Comparison of ENCODE assay signal across 20 cellular contexts in the genomic region with DNA sequence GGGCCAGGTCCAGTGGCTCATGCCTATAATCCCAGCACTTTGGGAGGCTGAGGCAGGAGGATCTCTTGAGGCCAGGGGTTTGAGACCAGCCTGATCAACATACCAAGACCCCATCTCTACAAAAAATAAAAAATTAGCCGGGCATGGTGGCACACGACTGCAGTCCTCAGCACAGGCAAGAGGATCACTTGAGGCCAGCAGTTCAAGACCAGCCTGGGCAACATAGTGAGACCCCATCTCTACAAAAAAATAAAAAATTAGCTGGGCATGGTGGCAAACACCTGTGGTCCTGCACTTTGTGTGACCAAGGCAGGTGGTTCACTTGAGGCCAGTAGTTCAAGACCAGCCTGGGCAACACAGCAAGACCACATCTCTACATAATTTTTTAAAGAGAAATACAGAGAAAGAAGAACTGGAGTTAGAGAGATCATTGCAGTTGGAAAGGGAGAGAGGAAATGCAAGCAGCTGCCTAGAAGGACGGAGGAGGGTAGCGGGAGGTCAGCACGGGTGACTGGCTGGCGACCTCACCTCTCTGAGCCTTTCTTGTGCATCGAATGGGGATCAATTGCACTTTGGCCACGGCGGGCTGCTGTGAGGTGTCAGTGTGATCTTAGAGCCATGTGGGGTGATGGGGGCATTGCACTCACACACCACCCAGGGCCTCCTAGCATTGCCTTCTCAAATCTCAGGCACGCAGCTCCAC. TPM values are rescaled to one million over a fixed set of nuclear protein-coding genes. Genes with fewer than 3 reads are reported as not detected.
DNase-seq lines count a peak whose midpoint lies in the region; ATAC-seq and TF ChIP-seq lines count a peak whose summit lies in the region.
"Had no signal": no experiment of that assay in that cellular context is flagged by ENCODE, and none has a peak within 500 bp of the region (broad histone marks: within the 10 kb centered on the region; RNA-seq: fewer than 3 reads in every experiment).

No MANE protein-coding gene starts in this region.

- peaks cover 4% of the 10 kb centered on the region for H3K36me3 Mint-ChIP-seq in progenitor cell of endocrine pancreas (ENCODE audit: insufficient read depth)
- no peaks in the 10 kb centered on the region for H3K36me3 Mint-ChIP-seq in type B pancreatic cell
- H3K36me3 Mint-ChIP-seq: CD4-positive, CD25-positive, alpha-beta regulatory T cell had no signal

- H3K4me1 Mint-ChIP-seq in progenitor cell of endocrine pancreas (ENCODE audit: low read depth) = peaks cover 11% of the 10 kb centered on the region
- no peaks in the 10 kb centered on the region for H3K4me1 Mint-ChIP-seq in type B pancreatic cell (ENCODE audit: unreplicated experiment)
- H3K4me1 Mint-ChIP-seq: B cell; CD4-positive, CD25-positive, alpha-beta regulatory T cell had no signal

- H3K4me3 Mint-ChIP-seq in progenitor cell of endocrine pancreas (ENCODE audit: low read depth) (no peak overlapping the region), type B pancreatic cell (no peak overlapping the region)
- H3K4me3 Mint-ChIP-seq: B cell; CD4-positive, CD25-positive, alpha-beta regulatory T cell had no signal

- H3K27ac Mint-ChIP-seq in progenitor cell of endocrine pancreas (peak overlapping the region; percentile 45), type B pancreatic cell (no peak overlapping the region)
- H3K27ac Mint-ChIP-seq: B cell; CD4-positive, CD25-positive, alpha-beta regulatory T cell had no signal

- H3K27ac ChIP-seq in HEK293 (ENCODE audit: extremely low read depth, low read depth, low read length) (no peak overlapping the region), coronary artery (peak overlapping the region; percentile 84 to 93)
- H3K27ac ChIP-seq: SK-N-MC had no signal

- H3K4me1 ChIP-seq in HEK293 (ENCODE audit: control insufficient read depth, insufficient read depth, low read length) = peaks cover 9% of the 10 kb centered on the region
- H3K4me1 ChIP-seq: HAP-1 had no signal

- no peaks in the 10 kb centered on the region for H3K36me3 ChIP-seq in HEK293 (ENCODE audit: control insufficient read depth in 2 of 2, insufficient read depth in 1 of 2, low read length in 2 of 2)
- H3K36me3 ChIP-seq: HAP-1 had no signal

- CTCF ChIA-PET in HEK293 (lab: Yijun Ruan, JAX) = interaction anchor here (0.6 to 1.9 kb wide), 4 partner anchors 15 to 99 kb away, joined by 3 to 6 read pairs (median 4); partner anchors contain the start of gene BCAM

- H3K9me3 ChIP-seq in HEK293 (ENCODE audit: control insufficient read depth, insufficient read depth, low read depth, low read length) = no peaks in the 10 kb centered on the region
- H3K9me3 ChIP-seq: HAP-1 had no signal

- POLR2A ChIA-PET in HEK293 (lab: Yijun Ruan, JAX) = interaction anchor here (0.8 kb wide), 1 partner anchor 14 kb away, joined by 4 read pairs; the partner anchor contains the start of gene BCAM

- peak; percentile 5 for DNase-seq in GM10266 (ENCODE audit: extremely low spot score)
- no peak for DNase-seq in coronary artery (ENCODE audit: low spot score)
- no peak for DNase-seq in progenitor cell of endocrine pancreas (ENCODE audit: low spot score, unreplicated experiment)
- no peak for DNase-seq in type B pancreatic cell (ENCODE audit: extremely low spot score, unreplicated experiment)
- DNase-seq in NCI-H146 treated with DMSO at 0.1 percent for 48 hours (lab: John Stamatoyannopoulos, UW; ENCODE audit: unreplicated experiment) = no peak
- DNase-seq: CD4-positive, CD25-positive, alpha-beta regulatory T cell; COR-L47; KG1; NCI-H1436; NCI-H2029 treated with DMSO at 0.1 percent for 48 hours; NCI-H2171 treated with DMSO at 0.1 percent for 48 hours; NCI-H446; NCI-H526 treated with DMSO at 0.1 percent for 48 hours; SHP77 had no signal

- no peak overlapping the region for H3K4me3 ChIP-seq in HEK293 (ENCODE audit: low read depth, low read length)
- H3K4me3 ChIP-seq in coronary artery = no peak overlapping the region
- H3K4me3 ChIP-seq: HAP-1, SK-N-MC had no signal

- H3K27me3 Mint-ChIP-seq in progenitor cell of endocrine pancreas (peaks cover 10% of the 10 kb centered on the region), type B pancreatic cell (peaks cover 16% of the 10 kb centered on the region)

- TF ChIP-seq CTCF in GM10266 (IDR thresholded peaks at IDR 0.05; ENCODE audit: control insufficient read depth, insufficient read depth, low read depth, missing control alignments) = no peak
- TF ChIP-seq CTCF in HEK293 (tag by site-specific recombination; IDR thresholded peaks at IDR 0.05) = no peak
- TF ChIP-seq CTCF in coronary artery (IDR thresholded peaks at IDR 0.05) = no peak
- no peak for TF ChIP-seq CTCF in progenitor cell of endocrine pancreas (IDR thresholded peaks at IDR 0.05; ENCODE audit: unreplicated experiment)
- no peak for TF ChIP-seq CTCF in type B pancreatic cell (conservative IDR thresholded peaks at IDR 0.05)

- ATAC-seq in HG02852 (IDR thresholded peaks at IDR 0.05; ENCODE audit: unreplicated experiment) = no peak
- ATAC-seq: Panc1 had no signal

- H3K9me3 Mint-ChIP-seq in progenitor cell of endocrine pancreas (ENCODE audit: low read depth) (no peaks in the 10 kb centered on the region), type B pancreatic cell (no peaks in the 10 kb centered on the region)

TF ChIP-seq in HEK293, 187 proteins besides CTCF, POLR2A, EP300 and RAD21:
- no peak for TF ChIP-seq ZNF214 (tag by site-specific recombination; IDR thresholded peaks at IDR 0.05; ENCODE audit: borderline replicate concordance)
- peak; percentile 92 for TF ChIP-seq ZNF121 (tag by site-specific recombination; IDR thresholded peaks at IDR 0.05)

RNA-seq across cellular contexts. Expression of gene BCAM, which starts 13.9 kb away (rescaled TPM):
- total RNA-seq in progenitor cell of endocrine pancreas (197 and 211 TPM in 2 replicates), type B pancreatic cell (ENCODE audit: low replicate concordance) (105 and 124 TPM in 2 replicates)
- total RNA-seq: B cell; CD4-positive, CD25-positive, alpha-beta regulatory T cell had no signal

RNA-seq across cellular contexts. Expression of gene NECTIN2, which starts 23.3 kb away (rescaled TPM):
- total RNA-seq in progenitor cell of endocrine pancreas (201 and 203 TPM in 2 replicates), type B pancreatic cell (ENCODE audit: low replicate concordance) (123 and 203 TPM in 2 replicates)

RNA-seq across cellular contexts. Expression of gene CBLC, which starts 45.1 kb away (rescaled TPM):
- 15.4 and 16.2 TPM in 2 replicates for total RNA-seq in progenitor cell of endocrine pancreas
- total RNA-seq in type B pancreatic cell (ENCODE audit: low replicate concordance) = 13.9 and 37.7 TPM in 2 replicates
- total RNA-seq: B cell; CD4-positive, CD25-positive, alpha-beta regulatory T cell had no signal
